ENCODE assay signal across 8 cellular contexts in genomic region chr19:54266133-54266532, GRCh38. TPM values are rescaled to one million over a fixed set of nuclear protein-coding genes. Genes with fewer than 3 reads are reported as not detected.
DNase-seq lines count a peak whose midpoint lies in the region; ATAC-seq and TF ChIP-seq lines count a peak whose summit lies in the region.

No MANE protein-coding gene starts in this region.

- H3K9ac ChIP-seq in PC-3 (ENCODE audit: low read length) = no peak overlapping the region

- no TSS peak for BruUV-seq in PC-3 (replicated peaks; lab: Mats Ljungman, UMichigan)

- TF ChIP-seq CTCF in HFF-Myc (IDR thresholded peaks at IDR 0.05; ENCODE audit: low read depth, low read length, missing control alignments) (peak; percentile 75), PC-3 (conservative IDR thresholded peaks at IDR 0.05; ENCODE audit: low read depth, low read length) (peak; percentile 91), foreskin fibroblast (IDR thresholded peaks at IDR 0.05; ENCODE audit: low read depth, low read length) (peak; percentile 56), osteoblast (IDR thresholded peaks at IDR 0.05; ENCODE audit: extremely low read depth, low read depth, low read length) (peak; percentile 85), thyroid gland (IDR thresholded peaks at IDR 0.05) (peak; percentile 17 to 79 (median 61))

- H3K9me3 ChIP-seq in PC-3 (ENCODE audit: low read length) = no peaks in the 10 kb centered on the region
- H3K9me3 ChIP-seq in osteoblast (ENCODE audit: low read depth, low read length) = no peaks in the 10 kb centered on the region
- H3K9me3 ChIP-seq in thyroid gland = no peaks in the 10 kb centered on the region

- WGBS in thyroid gland, 2 donors = 2 to 6% methylated on average over 6 of the region's 6 CpGs

- H3K27ac ChIP-seq in PC-3 (ENCODE audit: low read length) (no peak overlapping the region), osteoblast (ENCODE audit: low read depth, low read length) (no peak overlapping the region), thyroid gland (no peak overlapping the region)

- no peaks in the 10 kb centered on the region for H3K36me3 ChIP-seq in PC-3 (ENCODE audit: low read depth, low read length)
- H3K36me3 ChIP-seq in osteoblast (ENCODE audit: insufficient read depth, low read length) = no peaks in the 10 kb centered on the region
- H3K36me3 ChIP-seq in thyroid gland = no peaks in the 10 kb centered on the region

- no peaks in the 10 kb centered on the region for H3F3A ChIP-seq in PC-3 (ENCODE audit: low read length, unreplicated experiment)

- TF ChIP-seq POLR2A in thyroid gland (IDR thresholded peaks at IDR 0.05) = no peak

- H4K20me1 ChIP-seq in PC-3 (ENCODE audit: low read length) (no peaks in the 10 kb centered on the region), osteoblast (ENCODE audit: insufficient read depth, low read length) (no peaks in the 10 kb centered on the region)

- CTCF ChIA-PET in PC-3 (lab: Charles Lee) = interaction anchor here (0.6 to 1.1 kb wide), 2 partner anchors 86 to 233 kb away, joined by 3 to 4 read pairs; no protein-coding TSS in a partner anchor

- H3K79me2 ChIP-seq in PC-3 (ENCODE audit: low read length) (no peaks in the 10 kb centered on the region), osteoblast (ENCODE audit: insufficient read depth, low read length) (no peaks in the 10 kb centered on the region)

- H3K27me3 ChIP-seq in PC-3 (ENCODE audit: low read length) = peaks cover 46% of the 10 kb centered on the region
- peaks cover 16% of the 10 kb centered on the region for H3K27me3 ChIP-seq in osteoblast (ENCODE audit: insufficient read depth, low read length)
- no peaks in the 10 kb centered on the region for H3K27me3 ChIP-seq in thyroid gland

- H3K4me3 ChIP-seq in HFF-Myc (replicated peaks; ENCODE audit: low read depth, low read length) = no peak overlapping the region
- H3K4me3 ChIP-seq in PC-3 (ENCODE audit: low read length) = no peak overlapping the region
- H3K4me3 ChIP-seq in foreskin fibroblast (ENCODE audit: low read depth in 1 of 2, low read length in 2 of 2) = no peak overlapping the region
- H3K4me3 ChIP-seq in osteoblast (ENCODE audit: insufficient read depth, low read length) = no peak overlapping the region
- no peak overlapping the region for H3K4me3 ChIP-seq in thyroid gland (replicated peaks in 1 of 3)

- POLR2A ChIA-PET in PC-3 (lab: Charles Lee; ENCODE audit: unreplicated experiment) = no interaction called here

- peak; percentile 79 for ATAC-seq in PC-3

- peak; percentile 77 for DNase-seq in CD1c-positive myeloid dendritic cell (ENCODE audit: extremely low spot score)
- peak; percentile 27 for DNase-seq in HFF-Myc (ENCODE audit: extremely low read depth, low read depth)
- peak; percentile 90 for DNase-seq in PC-3
- peak; percentile 85 to 87 for DNase-seq in activated T-cell treated with anti-CD3 and anti-CD28 coated beads, Interleukin-2, amount 50 U/mL, for 48 hours
- peak; percentile 38 to 76 for DNase-seq in foreskin fibroblast
- peak; percentile 94 for DNase-seq in osteoblast (ENCODE audit: insufficient read length, low spot score, missing footprints)
- DNase-seq in thyroid gland = peak; percentile 84 to 85
- no peak for DNase-seq in epidermal melanocyte (ENCODE audit: insufficient read length, low spot score)

- H3K4me2 ChIP-seq in PC-3 (ENCODE audit: low read length) = no peak overlapping the region
- no peak overlapping the region for H3K4me2 ChIP-seq in osteoblast (ENCODE audit: insufficient read depth, low read length)

- H3K4me1 ChIP-seq in PC-3 (ENCODE audit: insufficient read depth, low read length) (no peaks in the 10 kb centered on the region), osteoblast (ENCODE audit: insufficient read depth, low read length) (no peaks in the 10 kb centered on the region), thyroid gland (no peaks in the 10 kb centered on the region)

- H3K9me2 ChIP-seq in PC-3 (replicated peaks; ENCODE audit: low read length) = no peaks in the 10 kb centered on the region

- intact Hi-C loops in PC-3 (cut with micrococcal nuclease) (no loop called here), thyroid gland (cut with DNase I) (no loop called here)

- H2AFZ ChIP-seq in PC-3 (ENCODE audit: low read length) (no peak overlapping the region), osteoblast (ENCODE audit: low read length) (no peak overlapping the region)

RNA-seq across cellular contexts. Expression of gene LILRB5, which starts 9.1 kb away (rescaled TPM):
- not detected in 2 replicates for total RNA-seq in PC-3 (2014; rRNA removed)
- total RNA-seq in osteoblast = not detected in 2 replicates
- 10 to 100 TPM in 1 of 4 donors, 1 to 10 TPM in 3; 2.0 to 11.4 (median 5.9) TPM for total RNA-seq in thyroid gland

RNA-seq across cellular contexts. Expression of gene LILRB2, which starts 14.8 kb away (rescaled TPM):
- not detected in 2 replicates for total RNA-seq in PC-3 (2014; rRNA removed)
- not detected in 2 replicates for total RNA-seq in osteoblast
- 1 to 10 TPM in 2 of 4 donors, under 1 TPM in 2; 0.67 to 2.0 (median 1.1) TPM for total RNA-seq in thyroid gland

RNA-seq across cellular contexts. Expression of gene LILRA6, which starts 23.5 kb away (rescaled TPM):
- total RNA-seq in PC-3 (2014; rRNA removed) (not detected in 2 replicates), osteoblast (not detected in 2 replicates), thyroid gland (1 to 10 TPM in 2 of 4 donors, under 1 TPM in 1, not detected in 1; 0.46 to 1.6 (median 1.1) TPM)

RNA-seq across cellular contexts. Expression of gene LILRB3, which starts 43.3 kb away (rescaled TPM):
- total RNA-seq in PC-3 (2014; rRNA removed) (not detected in 2 replicates), osteoblast (not detected in 2 replicates), thyroid gland (10 to 100 TPM in 2 of 4 donors, 1 to 10 TPM in 1, under 1 TPM in 1; 0.56 to 16.1 (median 10.1) TPM)

RNA-seq across cellular contexts. Expression of gene LILRA5, which starts 46.8 kb away (rescaled TPM):
- total RNA-seq in PC-3 (2014; rRNA removed) = not detected in 2 replicates
- 0.36 TPM in 1 of 2 replicates, not detected in the other for total RNA-seq in osteoblast
- under 1 TPM in 2 of 4 donors, not detected in 2; 0.45 to 0.81 TPM for total RNA-seq in thyroid gland
